ENCODE assay signal across 8 cellular contexts in the genomic region with DNA sequence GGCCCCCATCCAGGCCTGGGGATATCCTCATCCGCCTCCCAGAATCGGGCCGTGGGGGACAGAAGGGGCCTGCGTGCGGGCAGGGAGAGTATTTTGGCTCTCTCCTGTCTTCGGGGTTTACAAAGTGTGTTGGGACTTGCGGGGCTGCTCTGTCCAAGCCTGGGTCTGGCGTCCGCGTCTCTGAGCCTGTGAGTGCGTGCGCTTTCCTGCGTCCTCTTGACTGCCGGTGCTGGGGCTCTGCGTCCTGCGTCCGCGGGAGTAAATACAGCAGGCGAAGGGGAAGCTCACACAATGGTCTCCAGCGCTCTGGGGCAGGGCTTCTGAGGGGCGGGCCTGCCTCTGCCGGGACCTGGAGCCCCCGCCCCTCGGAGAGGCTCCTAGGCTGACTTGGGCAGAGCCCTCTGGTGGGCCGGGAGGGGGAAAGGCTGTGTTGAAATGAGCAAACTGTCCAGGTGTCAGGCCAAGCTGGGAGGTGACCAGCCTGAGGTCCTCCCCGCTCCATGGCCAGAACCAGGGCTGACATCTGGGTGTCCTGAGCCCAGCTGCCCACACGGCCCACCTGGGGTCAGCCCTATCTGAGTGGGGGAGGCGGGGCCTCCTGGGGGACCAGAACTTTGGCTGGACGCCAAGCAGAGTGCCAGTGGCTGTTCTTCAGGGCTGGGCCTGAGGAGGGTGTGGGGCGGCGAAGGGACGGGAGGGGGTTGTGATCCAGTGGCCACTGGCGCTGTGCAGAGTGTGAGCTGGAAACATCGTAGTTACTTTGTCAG.
DNase-seq lines count a peak whose midpoint lies in the region; ATAC-seq and TF ChIP-seq lines count a peak whose summit lies in the region.

No MANE protein-coding gene starts in this region.

- H3K4me3 ChIP-seq in BLaER1 (peak overlapping the region; percentile 98), HUES64 (ENCODE audit: low read length) (peak overlapping the region; percentile 89), WERI-Rb-1 (ENCODE audit: low read depth, low read length) (no peak overlapping the region), cardiac fibroblast (replicated peaks in 1 of 2; ENCODE audit: low read depth in 2 of 2, low read length in 2 of 2) (peak overlapping the region; percentile 75 to 80), skin epidermis (peak overlapping the region; percentile 56 to 76 (median 64))

- H4K20me1 ChIP-seq in BLaER1 = peaks cover 50% of the 10 kb centered on the region

- H3K36me3 ChIP-seq in BLaER1 (peaks cover 14% of the 10 kb centered on the region; the same call in 1 of the 2 replicates), HUES64 (ENCODE audit: insufficient read depth, low read length) (no peaks in the 10 kb centered on the region), WERI-Rb-1 (peaks cover 24% of the 10 kb centered on the region)

- H3K27ac ChIP-seq in BLaER1 (peak overlapping the region; percentile 89), HUES64 (ENCODE audit: low read depth, low read length) (peak overlapping the region; percentile 75), WERI-Rb-1 (peak overlapping the region; percentile 89), skin epidermis (peak overlapping the region; percentile 62 to 98 (median 88))

- no peak for ATAC-seq in HG02588 (IDR thresholded peaks at IDR 0.05; ENCODE audit: unreplicated experiment)

- no peaks in the 10 kb centered on the region for H3K9me3 ChIP-seq in BLaER1
- no peaks in the 10 kb centered on the region for H3K9me3 ChIP-seq in HUES64 (ENCODE audit: insufficient read depth, low read depth, low read length)
- H3K9me3 ChIP-seq in WERI-Rb-1 (ENCODE audit: severe bottlenecking) = no peaks in the 10 kb centered on the region

- H3K4me2 ChIP-seq in BLaER1 = peak overlapping the region; percentile 96

- WGBS in HUES64 = 6% methylated on average over 34 of the region's 34 CpGs

- H3K4me1 ChIP-seq in BLaER1 (peaks cover 78% of the 10 kb centered on the region), HUES64 (ENCODE audit: insufficient read depth, low read length) (peaks cover 41% of the 10 kb centered on the region)

- H3K27me3 ChIP-seq in BLaER1 (no peaks in the 10 kb centered on the region), HUES64 (ENCODE audit: insufficient read depth, low read length) (no peaks in the 10 kb centered on the region), WERI-Rb-1 (ENCODE audit: insufficient read depth, low read depth, severe bottlenecking) (no peaks in the 10 kb centered on the region)

- peak; percentile 31 for TF ChIP-seq CTCF in WERI-Rb-1 (IDR thresholded peaks at IDR 0.05; ENCODE audit: low read depth, low read length)
- peak; percentile 25 for TF ChIP-seq CTCF in cardiac fibroblast (IDR thresholded peaks at IDR 0.05; ENCODE audit: low read depth, low read length)

- DNase-seq in WERI-Rb-1 (peak; percentile 86), cardiac fibroblast (ENCODE audit: low read depth in 2 of 2) (peak; percentile 80 to 95), iPS-NIHi11 (ENCODE audit: low spot score) (peak; percentile 94), mesenteric fat pad (ENCODE audit: low spot score) (no peak)

- H3K9ac ChIP-seq in BLaER1 = peak overlapping the region; percentile 95
- peak overlapping the region; percentile 85 for H3K9ac ChIP-seq in HUES64 (ENCODE audit: low read depth, low read length)
